23 cellular contexts compared by ENCODE assay signal in the genomic region with DNA sequence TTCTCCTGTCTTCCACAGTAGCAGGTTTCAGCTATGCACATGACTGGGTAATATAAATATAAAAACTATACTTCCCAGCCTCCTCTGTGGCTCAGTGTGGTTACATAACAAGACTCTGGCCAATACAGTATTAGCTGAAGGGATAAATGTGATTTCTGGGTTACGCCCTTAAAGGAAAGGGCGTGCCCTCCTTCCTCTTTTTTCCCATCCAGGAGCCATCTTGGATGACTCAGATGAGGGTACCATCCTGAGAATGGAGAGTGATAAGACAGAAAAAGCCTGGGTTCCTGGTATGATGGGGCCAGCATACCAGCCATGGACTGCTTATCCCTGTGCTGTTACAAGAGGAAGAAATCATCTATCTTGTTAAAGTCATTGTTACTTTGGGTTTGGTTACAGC.
DNase-seq lines count a peak whose midpoint lies in the region; ATAC-seq lines count a peak whose summit lies in the region.
"Had no signal": no experiment of that assay in that cellular context is flagged by ENCODE, and none has a peak within 500 bp of the region (broad histone marks: within the 10 kb centered on the region; RNA-seq: fewer than 3 reads in every experiment).

No MANE protein-coding gene starts in this region.

- H3K36me3 Mint-ChIP-seq in T-helper 1 cell treated with Interleukin-12 subunit alpha and Interleukin-12 subunit beta and Interleukin-4 antibody, amounts not matched to agents 30 μg/mL and 1 μg/mL, for 36 hours (ENCODE audit: low read depth), result peaks cover 57% of the 10 kb centered on the region
- H3K36me3 Mint-ChIP-seq in CD8-positive, alpha-beta memory T cell, result peaks cover 0 to 58% (median 9%) of the 10 kb centered on the region in 3 donors
- H3K36me3 Mint-ChIP-seq in T-helper 17 cell (ENCODE audit: low read depth), result peaks cover 2% of the 10 kb centered on the region
- H3K36me3 Mint-ChIP-seq in immature natural killer cell, result peaks cover 17 to 39% (median 17%) of the 10 kb centered on the region in 3 donors
- H3K36me3 Mint-ChIP-seq: brain had no signal

- POLR2A ChIA-PET in CD8-positive, alpha-beta memory T cell (lab: Charles Lee), result interaction anchor here (0.6 kb wide), 1 partner anchor 15 kb away, joined by 3 read pairs; no protein-coding TSS in a partner anchor

- H3K9me3 ChIP-seq in CD8-positive, alpha-beta memory T cell (ENCODE audit: low read length), result no peaks in the 10 kb centered on the region
- no peaks in the 10 kb centered on the region for H3K9me3 ChIP-seq in T-helper 17 cell (ENCODE audit: control insufficient read depth, low read length, poor library complexity, severe bottlenecking)
- H3K9me3 ChIP-seq: A549, colonic mucosa, mucosa of descending colon, neutrophil, suprapubic skin had no signal

- H3K27ac Mint-ChIP-seq in T-helper 1 cell treated with Interleukin-12 subunit alpha and Interleukin-12 subunit beta and Interleukin-4 antibody, amounts not matched to agents 30 μg/mL and 1 μg/mL, for 36 hours, result peak overlapping the region; percentile 18
- peak overlapping the region; percentile 66 to 100 (median 89) for H3K27ac Mint-ChIP-seq in CD8-positive, alpha-beta memory T cell
- H3K27ac Mint-ChIP-seq in T-helper 17 cell (peak overlapping the region; percentile 100), immature natural killer cell (peak overlapping the region; percentile 79 to 99 (median 88))
- H3K27ac Mint-ChIP-seq: activated T-helper 1 cell treated with anti-CD3 and anti-CD28 coated beads, Interleukin-12 subunit alpha, Interleukin-12 subunit beta, Interleukin-2, Interleukin-4 antibody, amounts not matched to agents 30 ng/mL and 10 ng/mL and 1 ng/mL, durations not matched to agents 14 hours and 24 hours and 36 hours had no signal

- no peak overlapping the region for H3K27ac ChIP-seq in CD8-positive, alpha-beta memory T cell (ENCODE audit: low read depth, low read length)
- H3K27ac ChIP-seq: A549, colonic mucosa, KMS-11, neutrophil, suprapubic skin had no signal

- H3K9me3 Mint-ChIP-seq in T-helper 1 cell treated with Interleukin-12 subunit alpha and Interleukin-12 subunit beta and Interleukin-4 antibody, amounts not matched to agents 30 μg/mL and 1 μg/mL, for 36 hours, result no peaks in the 10 kb centered on the region
- H3K9me3 Mint-ChIP-seq in CD8-positive, alpha-beta memory T cell, result no peaks in the 10 kb centered on the region
- no peaks in the 10 kb centered on the region for H3K9me3 Mint-ChIP-seq in immature natural killer cell
- H3K9me3 Mint-ChIP-seq: activated T-helper 1 cell treated with anti-CD3 and anti-CD28 coated beads, Interleukin-12 subunit alpha, Interleukin-12 subunit beta, Interleukin-2, Interleukin-4 antibody, amounts not matched to agents 30 ng/mL and 10 ng/mL and 1 ng/mL, durations not matched to agents 14 hours and 24 hours and 36 hours had no signal

- H3K27me3 ChIP-seq in CD8-positive, alpha-beta memory T cell (ENCODE audit: insufficient read depth, low read length, poor library complexity, severe bottlenecking), result no peaks in the 10 kb centered on the region
- H3K27me3 ChIP-seq: colonic mucosa, neutrophil, suprapubic skin had no signal

- H3K4me3 Mint-ChIP-seq in T-helper 1 cell treated with Interleukin-12 subunit alpha and Interleukin-12 subunit beta and Interleukin-4 antibody, amounts not matched to agents 30 μg/mL and 1 μg/mL, for 36 hours, result no peak overlapping the region
- no peak overlapping the region for H3K4me3 Mint-ChIP-seq in CD8-positive, alpha-beta memory T cell
- H3K4me3 Mint-ChIP-seq in T-helper 17 cell (no peak overlapping the region), immature natural killer cell (peak overlapping the region in 1 of 5 donors; percentile 8)
- H3K4me3 Mint-ChIP-seq: activated naive CD8-positive, alpha-beta T cell; activated T-helper 1 cell treated with anti-CD3 and anti-CD28 coated beads, Interleukin-12 subunit alpha, Interleukin-12 subunit beta, Interleukin-2, Interleukin-4 antibody, amounts not matched to agents 30 ng/mL and 10 ng/mL and 1 ng/mL, durations not matched to agents 14 hours and 24 hours and 36 hours; brain had no signal

- H3K27me3 Mint-ChIP-seq in T-helper 1 cell treated with Interleukin-12 subunit alpha and Interleukin-12 subunit beta and Interleukin-4 antibody, amounts not matched to agents 30 μg/mL and 1 μg/mL, for 36 hours (ENCODE audit: low read depth), result no peaks in the 10 kb centered on the region
- H3K27me3 Mint-ChIP-seq in CD8-positive, alpha-beta memory T cell, result no peaks in the 10 kb centered on the region
- H3K27me3 Mint-ChIP-seq in T-helper 17 cell (no peaks in the 10 kb centered on the region), immature natural killer cell (ENCODE audit: low read depth in 3 of 3) (peaks cover 4 to 32% (median 21%) of the 10 kb centered on the region in 3 donors)
- H3K27me3 Mint-ChIP-seq: activated naive CD8-positive, alpha-beta T cell had no signal

- peaks cover 62% of the 10 kb centered on the region for H3K4me1 Mint-ChIP-seq in T-helper 1 cell treated with Interleukin-12 subunit alpha and Interleukin-12 subunit beta and Interleukin-4 antibody, amounts not matched to agents 30 μg/mL and 1 μg/mL, for 36 hours (ENCODE audit: low read depth)
- peaks cover 67 to 98% (median 90%) of the 10 kb centered on the region in 3 donors for H3K4me1 Mint-ChIP-seq in CD8-positive, alpha-beta memory T cell
- peaks cover 53% of the 10 kb centered on the region for H3K4me1 Mint-ChIP-seq in T-helper 17 cell
- H3K4me1 Mint-ChIP-seq in immature natural killer cell, result peaks cover 64 to 95% of the 10 kb centered on the region in 2 donors
- H3K4me1 Mint-ChIP-seq: brain had no signal

- CTCF ChIA-PET in CD8-positive, alpha-beta memory T cell (lab: Charles Lee), result interaction anchor here (0.7 to 4.8 kb wide), 5 partner anchors 13 to 776 kb away, joined by 3 to 32 read pairs (median 5); no protein-coding TSS in a partner anchor

- H3K4me1 ChIP-seq in CD8-positive, alpha-beta memory T cell (ENCODE audit: insufficient read depth, low read length), result peaks cover 63% of the 10 kb centered on the region
- H3K4me1 ChIP-seq: A549, colonic mucosa, suprapubic skin had no signal

- no peak overlapping the region for H3K4me3 ChIP-seq in CD8-positive, alpha-beta memory T cell (ENCODE audit: low read length)
- H3K4me3 ChIP-seq: A549, colonic mucosa, mucosa of descending colon, suprapubic skin had no signal

- H3K36me3 ChIP-seq in CD8-positive, alpha-beta memory T cell (ENCODE audit: insufficient read depth, low read length), result peaks cover 21% of the 10 kb centered on the region
- H3K36me3 ChIP-seq: colonic mucosa, neutrophil, suprapubic skin had no signal

- no peak for DNase-seq in T-helper 1 cell
- no peak for DNase-seq in CD8-positive, alpha-beta memory T cell
- DNase-seq in T-helper 17 cell, result no peak
- no peak for DNase-seq in immature natural killer cell
- no peak for DNase-seq in NCI-H2107 (lab: John Stamatoyannopoulos, UW)
- no peak for DNase-seq in AG20443 (ENCODE audit: low spot score)
- no peak for DNase-seq in iPS-NIHi7 (ENCODE audit: extremely low spot score)
- DNase-seq: colonic mucosa; head of caudate nucleus; mucosa of descending colon; NCI-H1105; NCI-H69; SIG-M5; small intestine; stimulated activated CD4-positive, alpha-beta T cell treated with anti-CD3 and anti-CD28 coated beads, Interleukin-2, amount 100 ng/mL, for 48 hours had no signal

- no peak for ATAC-seq in T-helper 17 cell
- ATAC-seq: A549, mucosa of descending colon had no signal

Comparison
In these comparisons a context has a peak if more than half of its experiments do, and no peak if none do; other contexts are left out.
1. H3K27ac Mint-ChIP-seq: peak in every context shown above with its lines; median percentile 100 in T-helper 17 cell; 89 in CD8-positive, alpha-beta memory T cell; 88 in immature natural killer cell; 18 in T-helper 1 cell treated with Interleukin-12 subunit alpha and Interleukin-12 subunit beta and Interleukin-4 antibody, amounts not matched to agents 30 μg/mL and 1 μg/mL, for 36 hours.